ENCODE assay signal across 8 cellular contexts in genomic region chr11:60130496-60130895, GRCh38. TPM values are rescaled to one million over a fixed set of nuclear protein-coding genes. Genes with fewer than 3 reads are reported as not detected.
A peak's percentile ranks its signal among the peaks of the same experiment; 100 is the strongest.
DNase-seq lines count a peak whose midpoint lies in the region; ATAC-seq and TF ChIP-seq lines count a peak whose summit lies in the region.

No MANE protein-coding gene starts in this region.

- TF ChIP-seq CTCF in GM12875 (IDR thresholded peaks at IDR 0.05; ENCODE audit: borderline replicate concordance, insufficient read depth, low read depth, low read length), result peak; percentile 31; the same call in 1 of the 2 replicates

- no peak overlapping the region for H3K4me3 ChIP-seq in GM12875 (ENCODE audit: low read depth, low read length)

- DNase-seq in ACHN (peak; percentile 51), NCI-H460 (ENCODE audit: extremely low read depth, low read depth) (peak; percentile 13), cerebellum (ENCODE audit: low spot score) (peak; percentile 37), mucosa of gallbladder (ENCODE audit: low spot score) (peak; percentile 66), NCI-H2107 (lab: John Stamatoyannopoulos, UW) (no peak)

- ATAC-seq in GM18519 (IDR thresholded peaks at IDR 0.05; ENCODE audit: low FRiP score, unreplicated experiment), result no peak
- no peak for ATAC-seq in GM18502 (IDR thresholded peaks at IDR 0.05; ENCODE audit: poor library complexity, unreplicated experiment)

- in situ Hi-C loops in ACHN (cut with HindIII; ENCODE audit: low pct_ligation_motif_present, low pct_unique_long_range_greater_than_20kb, low sequenced_read_pairs), result no loop called here

RNA-seq across cellular contexts. Expression of gene MS4A2, which starts 42.0 kb away (rescaled TPM):
- total RNA-seq in NCI-H460 (2014; rRNA removed; shearing (Covaris generic)), result not detected in 2 replicates
- not detected in 2 replicates for polyA plus RNA-seq in NCI-H460 (2014; cell fraction: nucleus; rRNA removed)
- total RNA-seq in cerebellum (not detected), mucosa of gallbladder (11.2 TPM)

RNA-seq across cellular contexts. Expression of gene MS4A6A, which starts 52.4 kb away (rescaled TPM):
- not detected in 2 replicates for total RNA-seq in NCI-H460 (2014; rRNA removed; shearing (Covaris generic))
- not detected in 2 replicates for polyA plus RNA-seq in NCI-H460 (2014; cell fraction: nucleus; rRNA removed)
- total RNA-seq in cerebellum (3.3 TPM), mucosa of gallbladder (95.1 TPM)

Comparison
In these comparisons a context has a peak if more than half of its experiments do, and no peak if none do; other contexts are left out.
1. RNA of gene MS4A2, which starts 42.0 kb away (total RNA-seq): 11.2 TPM in mucosa of gallbladder (single experiment); not detected in cerebellum (single experiment) and not detected in NCI-H460; every median in the first group is over 10 times any median in the second.
2. RNA of gene MS4A6A, which starts 52.4 kb away (total RNA-seq): 95.1 TPM in mucosa of gallbladder (single experiment); 3.3 TPM in cerebellum (single experiment) and not detected in NCI-H460; every median in the first group is over 10 times any median in the second.